Comparison of ENCODE assay signal across 25 cellular contexts in genomic region chr3:116391296-116392201, GRCh38. TPM values are rescaled to one million over a fixed set of nuclear protein-coding genes. Genes with fewer than 3 reads are reported as not detected.
"Had no signal": no experiment of that assay in that cellular context is flagged by ENCODE, and none has a peak within 500 bp of the region (broad histone marks: within the 10 kb centered on the region; RNA-seq: fewer than 3 reads in every experiment).

No MANE protein-coding gene starts in this region.

- H3K9ac ChIP-seq: KMS-11 had no signal

- DNase-seq: activated CD4-positive, alpha-beta T cell treated with anti-CD3 and anti-CD28 coated beads for 48 hours; activated CD4-positive, alpha-beta T cell treated with anti-CD3 and anti-CD28 coated beads, Interleukin-2, amount 50 U/mL, for 4 hours; activated CD4-positive, CD25-positive, alpha-beta regulatory T cell treated with anti-CD3 and anti-CD28 coated beads, Interleukin-2, amount 50 U/mL, for 72 hours; activated CD8-positive, alpha-beta memory T cell treated with anti-CD3 and anti-CD28 coated beads, Interleukin-2, amount 50 U/mL, for 48 hours; activated CD8-positive, alpha-beta T cell treated with anti-CD3 and anti-CD28 coated beads, Interleukin-2, amount 10 ng/mL, durations not matched to agents 7 days and 5 days; activated T-cell treated with anti-CD3 and anti-CD28 coated beads, Interleukin-2, amount 50 U/mL, for 1 hour; body of pancreas; MV-4-11; NCI-H1092 treated with DMSO at 0.1 percent for 48 hours; NCI-H1417 treated with DMSO at 0.1 percent for 48 hours; NCI-H1694; NCI-H2029; NCI-H2107; NCI-H2171 treated with DMSO at 0.1 percent for 48 hours; NCI-H226; NCI-H526; NCI-H82; SJCRH30; SW 1271 had no signal

- H3K27me3 ChIP-seq: ascending aorta, body of pancreas, SJCRH30 had no signal

- ATAC-seq: activated CD8-positive, alpha-beta T cell treated with anti-CD3 and anti-CD28 coated beads, Interleukin-2, amount 10 ng/mL, durations not matched to agents 7 days and 5 days; body of pancreas; SK-N-SH treated with all-trans-retinoic acid at 6 μM for 48 hours had no signal

- FAIRE-seq: bronchial epithelial cell had no signal

- H3K4me3 ChIP-seq: ascending aorta, body of pancreas, SJCRH30 had no signal

- H3K27ac ChIP-seq: ascending aorta, body of pancreas, KMS-11, SJCRH30 had no signal

- H3K4me1 ChIP-seq: ascending aorta, body of pancreas, SJCRH30 had no signal

- H3K9me3 ChIP-seq: ascending aorta, body of pancreas, SJCRH30 had no signal

- H3K4me2 ChIP-seq: KMS-11 had no signal

- H3K36me3 ChIP-seq: ascending aorta, SJCRH30 had no signal

RNA-seq across cellular contexts. Expression of gene LSAMP, which starts 53.7 kb away (rescaled TPM):
- total RNA-seq: activated CD8-positive, alpha-beta T cell treated with anti-CD3 and anti-CD28 coated beads, Interleukin-2, amount 10 ng/mL, durations not matched to agents 7 days and 5 days; MCF 10A; T-helper 1 cell treated with Interleukin-12 subunit alpha and Interleukin-12 subunit beta and Interleukin-4 antibody, amounts not matched to agents 30 ng/mL and 1 ng/mL, for 36 hours had no signal
